Comparison of ENCODE assay signal across 11 cellular contexts in the genomic region with DNA sequence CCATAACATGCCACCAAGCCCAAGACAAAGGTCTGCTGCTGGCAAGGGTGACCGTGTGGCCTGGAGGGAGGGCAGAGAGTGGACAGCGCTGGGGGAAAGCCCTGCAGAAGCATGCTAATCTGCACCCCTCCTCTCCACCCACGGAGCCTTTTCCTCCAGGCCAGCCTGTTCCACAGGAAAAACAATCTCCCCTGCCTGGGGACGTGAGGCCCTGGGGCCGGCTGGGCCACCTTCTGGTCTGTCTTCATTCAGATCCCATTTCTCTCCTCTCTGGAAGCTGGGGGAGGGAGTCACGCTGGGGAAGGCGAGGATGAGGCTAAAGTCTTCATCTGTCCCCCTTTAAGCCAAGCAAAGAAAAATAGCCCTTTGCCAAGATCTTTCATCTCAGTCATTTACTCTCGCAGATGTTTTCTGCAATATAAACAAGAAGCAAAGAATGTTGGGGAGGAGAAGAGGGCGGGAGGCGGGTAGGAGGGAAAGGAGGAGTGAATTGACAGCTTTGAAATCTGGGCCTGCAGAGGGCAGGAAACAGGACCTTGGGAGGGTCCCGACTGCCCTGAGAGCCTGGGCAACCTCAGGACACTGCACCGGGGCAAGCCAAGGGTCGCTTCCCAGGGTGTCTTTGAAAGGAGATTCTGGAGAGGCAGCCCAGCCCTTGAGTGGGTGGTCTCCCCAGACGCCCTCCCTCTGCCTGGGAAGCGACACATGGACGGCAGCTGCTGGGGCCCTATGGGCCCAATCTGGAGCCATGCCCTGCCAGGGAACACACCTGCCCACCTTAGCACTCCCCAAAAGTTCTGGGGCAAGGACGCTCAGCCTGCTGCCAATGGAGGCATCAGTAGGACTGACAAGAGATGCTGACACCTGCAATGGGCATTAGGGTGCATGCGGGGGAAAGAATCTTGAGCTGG.
DNase-seq lines count a peak whose midpoint lies in the region; ATAC-seq and TF ChIP-seq lines count a peak whose summit lies in the region.
"Had no signal": no experiment of that assay in that cellular context is flagged by ENCODE, and none has a peak within 500 bp of the region (broad histone marks: within the 10 kb centered on the region; RNA-seq: fewer than 3 reads in every experiment).

No MANE protein-coding gene starts in this region.

- TF ChIP-seq CTCF in Caco-2 (IDR thresholded peaks at IDR 0.05; ENCODE audit: insufficient read depth in 1 of 2, low read depth in 1 of 2, low read length in 1 of 2, severe bottlenecking in 1 of 2, unreplicated experiment in 1 of 2): no peak
- no peak for TF ChIP-seq CTCF in breast epithelium (IDR thresholded peaks at IDR 0.05)
- no peak for TF ChIP-seq CTCF in hepatocyte (IDR thresholded peaks at IDR 0.05; ENCODE audit: poor library complexity)
- TF ChIP-seq CTCF in CD14-positive monocyte (IDR thresholded peaks at IDR 0.05): no peak

- H3K4me1 Mint-ChIP-seq in Caco-2 (ENCODE audit: low read depth, unreplicated experiment) (peaks cover 24% of the 10 kb centered on the region), CD14-positive monocyte (peaks cover 19% of the 10 kb centered on the region)

- intact Hi-C loops in Caco-2 (cut with micrococcal nuclease; ENCODE audit: unreplicated experiment): loop anchor here (5.0 to 10.0 kb wide), 2 partner anchors 174 to 412 kb away; no protein-coding TSS in a partner anchor
- intact Hi-C loops in breast epithelium (cut with DNase I; ENCODE audit: low total_unique reads): no loop called here
- intact Hi-C loops in sciatic nerve (cut with DNase I): no loop called here
- intact Hi-C loops in CD14-positive monocyte (cut with micrococcal nuclease): no loop called here

- H3K27ac ChIP-seq in breast epithelium (peak overlapping the region; percentile 77 to 79), hepatocyte (peak overlapping the region; percentile 65)

- H3K27ac Mint-ChIP-seq in Caco-2 (ENCODE audit: unreplicated experiment) (no peak overlapping the region), CD14-positive monocyte (no peak overlapping the region)
- H3K27ac Mint-ChIP-seq: dendritic cell treated with granulocyte-macrophage colony-stimulating factor and Interleukin-4, amounts not matched to agents 40 ng/mL and 50 ng/mL, for 4 days had no signal

- H4K20me1 ChIP-seq in hepatocyte (ENCODE audit: insufficient read depth, poor library complexity, severe bottlenecking): no peaks in the 10 kb centered on the region

- BruUV-seq in Caco-2 (replicated peaks; lab: Mats Ljungman, UMichigan): no TSS peak

- DNase-seq in Caco-2 (peak; percentile 57 to 59), breast epithelium (ENCODE audit: low spot score in 2 of 2) (peak in 1 of 2 donors; percentile 27), hepatocyte (ENCODE audit: low spot score) (no peak), sciatic nerve (ENCODE audit: low spot score) (peak; percentile 58), CD14-positive monocyte (ENCODE audit: low spot score) (no peak), GDM1 (lab: John Stamatoyannopoulos, UW) (no peak)
- no peak for DNase-seq in stimulated activated CD4-positive, alpha-beta T cell treated with anti-CD3 and anti-CD28 coated beads, Interleukin-15, amount 100 ng/mL, for 24 hours
- DNase-seq: activated naive CD4-positive, alpha-beta T cell; C1 segment of cervical spinal cord had no signal

- peak; percentile 38 for ATAC-seq in sciatic nerve
- no peak for ATAC-seq in HG03521 (IDR thresholded peaks at IDR 0.05; ENCODE audit: unreplicated experiment)

- H3K9me3 Mint-ChIP-seq in Caco-2 (ENCODE audit: unreplicated experiment) (peaks cover 10% of the 10 kb centered on the region), CD14-positive monocyte (no peaks in the 10 kb centered on the region)
- H3K9me3 Mint-ChIP-seq: dendritic cell treated with granulocyte-macrophage colony-stimulating factor and Interleukin-4, amounts not matched to agents 40 ng/mL and 50 ng/mL, for 4 days had no signal

- no peak for TF ChIP-seq POLR2A in breast epithelium (IDR thresholded peaks at IDR 0.05)

- no peaks in the 10 kb centered on the region for H3K9me2 ChIP-seq in hepatocyte (replicated peaks; ENCODE audit: insufficient read depth)

- 47% methylated on average over 16 of the region's 18 CpGs for WGBS in hepatocyte (ENCODE audit: low lambda C conversion rate, missing lambda C conversion rate)

- H3K27me3 ChIP-seq in Caco-2 (replicated peaks; ENCODE audit: control insufficient read depth, insufficient read depth, low read length) (no peaks in the 10 kb centered on the region), breast epithelium (no peaks in the 10 kb centered on the region), hepatocyte (no peaks in the 10 kb centered on the region)

- no peak overlapping the region for H3K4me3 Mint-ChIP-seq in Caco-2 (ENCODE audit: unreplicated experiment)
- no peak overlapping the region for H3K4me3 Mint-ChIP-seq in CD14-positive monocyte
- H3K4me3 Mint-ChIP-seq: dendritic cell treated with granulocyte-macrophage colony-stimulating factor and Interleukin-4, amounts not matched to agents 40 ng/mL and 50 ng/mL, for 4 days had no signal

- H3K9me3 ChIP-seq in Caco-2 (no peaks in the 10 kb centered on the region), breast epithelium (no peaks in the 10 kb centered on the region), hepatocyte (ENCODE audit: low read depth) (no peaks in the 10 kb centered on the region)

- H3K36me3 ChIP-seq in Caco-2 (ENCODE audit: control insufficient read depth, insufficient read depth, low read length) (no peaks in the 10 kb centered on the region), breast epithelium (no peaks in the 10 kb centered on the region), hepatocyte (replicated peaks; ENCODE audit: insufficient read depth, low read depth) (no peaks in the 10 kb centered on the region)

- H2AFZ ChIP-seq in hepatocyte: no peak overlapping the region

- POLR2A ChIA-PET in Caco-2 (lab: Charles Lee): interaction anchor here (0.6 kb wide), 1 partner anchor 134 kb away, joined by 9 read pairs; the partner anchor contains the start of gene ZFP36L1

- H3K4me3 ChIP-seq in Caco-2 (ENCODE audit: low read depth, low read length) (no peak overlapping the region), breast epithelium (no peak overlapping the region), hepatocyte (no peak overlapping the region)

- no peaks in the 10 kb centered on the region for H3K79me2 ChIP-seq in hepatocyte

- H3K27me3 Mint-ChIP-seq in Caco-2 (ENCODE audit: insufficient read depth, unreplicated experiment) (no peaks in the 10 kb centered on the region), CD14-positive monocyte (ENCODE audit: low read depth in 3 of 3) (peaks cover 7 to 11% (median 10%) of the 10 kb centered on the region in 3 donors)

- H3K4me2 ChIP-seq in hepatocyte: peak overlapping the region; percentile 43

- H3K4me1 ChIP-seq in Caco-2 (peaks cover 21% of the 10 kb centered on the region), breast epithelium (peaks cover 0 to 25% of the 10 kb centered on the region in 2 donors), hepatocyte (ENCODE audit: insufficient read depth) (peaks cover 38% of the 10 kb centered on the region)

- CTCF ChIA-PET in Caco-2 (lab: Charles Lee): no interaction called here

- H3K36me3 Mint-ChIP-seq in Caco-2 (ENCODE audit: insufficient read depth, unreplicated experiment): peaks cover 4% of the 10 kb centered on the region
- H3K36me3 Mint-ChIP-seq in CD14-positive monocyte: peaks cover 0 to 4% of the 10 kb centered on the region in 2 donors

Comparison
In these comparisons a context has a peak if more than half of its experiments do, and no peak if none do; other contexts are left out.
1. DNase-seq: peak in Caco-2 (2 of 2) and sciatic nerve (single experiment); none in hepatocyte (single experiment), CD14-positive monocyte (single experiment), stimulated activated CD4-positive, alpha-beta T cell treated with anti-CD3 and anti-CD28 coated beads, Interleukin-15, amount 100 ng/mL, for 24 hours (single experiment) and GDM1 (single experiment).